8 cellular contexts compared by ENCODE assay signal in the genomic region with DNA sequence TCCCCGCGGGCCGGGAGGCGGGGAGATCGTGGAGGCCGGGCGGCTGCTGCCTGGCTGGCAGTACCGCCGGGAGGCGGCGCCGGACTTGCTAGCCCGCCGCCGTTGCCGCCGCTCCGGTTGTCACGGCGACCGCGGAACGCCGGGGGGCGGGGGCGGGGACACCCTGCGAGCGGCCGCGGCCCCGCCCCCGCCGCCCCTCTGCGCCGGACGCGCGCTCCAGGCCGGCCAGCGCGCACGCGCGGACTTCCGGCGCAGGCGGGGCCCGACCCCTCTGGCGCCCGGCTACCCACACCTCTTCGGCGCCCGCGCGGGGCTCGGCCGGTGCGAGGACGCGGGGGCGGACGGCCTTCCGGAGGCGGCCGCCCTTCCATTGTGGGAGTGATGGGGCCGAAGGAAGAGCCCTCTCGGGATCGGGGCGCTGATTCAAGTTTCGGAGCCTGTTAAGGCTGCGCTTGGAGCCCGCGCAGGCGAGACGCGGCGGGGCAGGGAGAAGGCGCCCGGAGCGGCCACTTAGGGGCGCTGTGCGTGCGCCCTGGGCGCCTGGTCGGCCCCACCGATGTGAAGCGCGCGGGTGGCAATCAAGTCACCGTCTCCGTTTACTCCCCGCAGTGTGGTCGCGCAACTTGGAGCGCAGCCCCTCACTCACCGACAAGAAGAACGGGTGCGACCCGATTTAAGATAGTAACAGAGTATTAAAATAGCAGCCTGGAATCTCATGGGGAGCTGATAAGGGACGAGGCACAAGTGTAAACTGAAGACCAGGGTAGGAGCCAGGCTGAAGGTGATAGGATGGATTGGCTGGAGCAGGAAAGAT. TPM values are rescaled to one million over a fixed set of nuclear protein-coding genes. Genes with fewer than 3 reads are reported as not detected.
DNase-seq lines count a peak whose midpoint lies in the region; ATAC-seq and TF ChIP-seq lines count a peak whose summit lies in the region.

No MANE protein-coding gene starts in this region.

- H3K4me3 ChIP-seq in GM23248: peak overlapping the region; percentile 94

- peak overlapping the region; percentile 78 for H3K4me3 Mint-ChIP-seq in activated T-helper 17 cell treated with anti-CD3 and anti-CD28 coated beads, Interleukin-2, amount 50 U/mL, for 72 hours
- H3K4me3 Mint-ChIP-seq in nephron: peak overlapping the region; percentile 89 to 92 (median 89)

- H3F3A ChIP-seq in GM23248 (ENCODE audit: insufficient read depth): peaks cover 19% of the 10 kb centered on the region; the same call in 1 of the 2 replicates

- peak overlapping the region; percentile 64 for H3K9ac ChIP-seq in GM23248

- peak; percentile 72 to 86 (median 83) for TF ChIP-seq CTCF in nephron (IDR thresholded peaks at IDR 0.05; ENCODE audit: unreplicated experiment in 3 of 3)

- no peaks in the 10 kb centered on the region for H3K27me3 Mint-ChIP-seq in activated T-helper 17 cell treated with anti-CD3 and anti-CD28 coated beads, Interleukin-2, amount 50 U/mL, for 72 hours
- no peaks in the 10 kb centered on the region for H3K27me3 Mint-ChIP-seq in nephron (ENCODE audit: low read depth)

- no peaks in the 10 kb centered on the region for H3K27me3 ChIP-seq in GM23248 (replicated peaks; ENCODE audit: insufficient read depth)

- no peaks in the 10 kb centered on the region for H3K9me3 ChIP-seq in GM23248 (ENCODE audit: low read depth)

- H3K79me2 ChIP-seq in GM23248 (ENCODE audit: insufficient read depth): peaks cover 37% of the 10 kb centered on the region

- in situ Hi-C loops in GM23248 (cut with MboI): no loop called here

- no peaks in the 10 kb centered on the region for H3K9me2 ChIP-seq in GM23248 (ENCODE audit: insufficient read depth)

- no peaks in the 10 kb centered on the region for H3K36me3 ChIP-seq in GM23248 (ENCODE audit: low read depth)

- peak overlapping the region; percentile 94 for H2AFZ ChIP-seq in GM23248

- H3K4me1 Mint-ChIP-seq in activated T-helper 17 cell treated with anti-CD3 and anti-CD28 coated beads, Interleukin-2, amount 50 U/mL, for 72 hours: peaks cover 24% of the 10 kb centered on the region
- peaks cover 21% of the 10 kb centered on the region for H3K4me1 Mint-ChIP-seq in nephron

- peak overlapping the region; percentile 44; the same call in 1 of the 2 replicates for H3K27ac ChIP-seq in GM23248

- H3K4me2 ChIP-seq in GM23248 (ENCODE audit: unreplicated experiment): peak overlapping the region; percentile 80

- no peaks in the 10 kb centered on the region for H3K9me3 Mint-ChIP-seq in activated T-helper 17 cell treated with anti-CD3 and anti-CD28 coated beads, Interleukin-2, amount 50 U/mL, for 72 hours
- no peaks in the 10 kb centered on the region for H3K9me3 Mint-ChIP-seq in nephron

- DNase-seq in EH (ENCODE audit: low read depth) (peak; percentile 95), GM23248 (peak; percentile 99), Kasumi-1 (lab: John Stamatoyannopoulos, UW) (peak; percentile 88 to 95), RKO (ENCODE audit: low spot score) (peak; percentile 93), fibroblast of peridontal ligament (ENCODE audit: extremely low read depth) (peak; percentile 85)
- DNase-seq in stimulated activated naive CD8-positive, alpha-beta T cell treated with anti-CD3 and anti-CD28 coated beads, Interleukin-15, Interleukin-2, amounts not matched to agents 100 U/mL and 50 U/mL, for 24 hours: peak; percentile 93

- peak overlapping the region; percentile 48 for H3K27ac Mint-ChIP-seq in activated T-helper 17 cell treated with anti-CD3 and anti-CD28 coated beads, Interleukin-2, amount 50 U/mL, for 72 hours
- peak overlapping the region; percentile 18 to 67 (median 41) for H3K27ac Mint-ChIP-seq in nephron

- WGBS in GM23248 (ENCODE audit: low coverage in 1 of 2, low lambda C conversion rate in 2 of 2, missing lambda C conversion rate in 2 of 2), 2 experiments: 1% methylated on average over 50 to 94 of the region's 100 CpGs

- peaks cover 8% of the 10 kb centered on the region for H3K36me3 Mint-ChIP-seq in activated T-helper 17 cell treated with anti-CD3 and anti-CD28 coated beads, Interleukin-2, amount 50 U/mL, for 72 hours (ENCODE audit: low read depth)
- H3K36me3 Mint-ChIP-seq in nephron (ENCODE audit: low read depth): no peaks in the 10 kb centered on the region

- peaks cover 23% of the 10 kb centered on the region for H3K4me1 ChIP-seq in GM23248 (ENCODE audit: insufficient read depth)

- ATAC-seq in activated T-helper 17 cell treated with anti-CD3 and anti-CD28 coated beads, Interleukin-2, amount 50 U/mL, for 72 hours (replicated peaks): peak; percentile 78
- ATAC-seq in stimulated activated naive CD8-positive, alpha-beta T cell treated with anti-CD3 and anti-CD28 coated beads, Interleukin-15, Interleukin-2, amounts not matched to agents 100 U/mL and 50 U/mL, for 24 hours: peak; percentile 86

- H4K20me1 ChIP-seq in GM23248 (ENCODE audit: insufficient read depth): no peaks in the 10 kb centered on the region

RNA-seq across cellular contexts. Expression of a gene that starts 0.4 kb away (rescaled TPM):
- total RNA-seq in GM23248 (2014; rRNA removed; shearing (Covaris generic)): 33.5 and 33.8 TPM in 2 replicates
- 3.0 and 3.4 TPM in 2 replicates for polyA plus RNA-seq in GM23248 (2016; fragmentation: Nextera tagmentation; extraction: Ambion mirVana)
- 10 to 100 TPM; 15.4 to 17.9 TPM for total RNA-seq in activated T-helper 17 cell treated with anti-CD3 and anti-CD28 coated beads, Interleukin-2, amount 50 U/mL, for 72 hours

Comparison
In these comparisons a context has a peak if more than half of its experiments do, and no peak if none do; other contexts are left out.
1. Peak in every context shown above with its lines: DNase-seq, ATAC-seq, H3K4me3 ChIP-seq and H3K27ac ChIP-seq.